In genomic region chr6:36169023-36170007, GRCh38 we compare ENCODE assay signal across 16 cellular contexts. TPM values are rescaled to one million over a fixed set of nuclear protein-coding genes. Genes with fewer than 3 reads are reported as not detected.
A peak's percentile ranks its signal among the peaks of the same experiment; 100 is the strongest.
DNase-seq lines count a peak whose midpoint lies in the region; ATAC-seq, FAIRE-seq and TF ChIP-seq lines count a peak whose summit lies in the region.
"Had no signal": no experiment of that assay in that cellular context is flagged by ENCODE, and none has a peak within 500 bp of the region (broad histone marks: within the 10 kb centered on the region; RNA-seq: fewer than 3 reads in every experiment).

No MANE protein-coding gene starts in this region.

- no peak overlapping the region for H3K4me2 ChIP-seq in Karpas-422 (ENCODE audit: low read depth, low read length, poor library complexity, severe bottlenecking)
- H3K4me2 ChIP-seq: smooth muscle cell had no signal

- H2AFZ ChIP-seq in Karpas-422 (ENCODE audit: low read length) = no peak overlapping the region

- intact Hi-C loops in activated B cell treated with CpG ODN at 0.5 μM for 24 hours (cut with micrococcal nuclease) = no loop called here
- intact Hi-C loops in natural killer cell (cut with micrococcal nuclease) = no loop called here
- intact Hi-C loops in cardiac septum (cut with DNase I) = no loop called here

- no peak overlapping the region for H3K27ac ChIP-seq in Karpas-422 (ENCODE audit: low read length)
- H3K27ac ChIP-seq: C4-2B, RWPE1 had no signal

- H3K4me1 Mint-ChIP-seq in activated B cell treated with CpG ODN at 0.5 μM for 24 hours (peaks cover 18% of the 10 kb centered on the region), natural killer cell (peaks cover 25 to 29% of the 10 kb centered on the region in 2 donors)
- H3K4me1 Mint-ChIP-seq: WTC11 had no signal

- H3K27me3 Mint-ChIP-seq in activated B cell treated with CpG ODN at 0.5 μM for 24 hours (no peaks in the 10 kb centered on the region), natural killer cell (ENCODE audit: low read depth in 2 of 2) (no peaks in the 10 kb centered on the region)

- H3K36me3 ChIP-seq in GM06990 (ENCODE audit: control insufficient read depth, insufficient read depth, low read length) = no peaks in the 10 kb centered on the region
- no peaks in the 10 kb centered on the region for H3K36me3 ChIP-seq in Karpas-422 (ENCODE audit: insufficient read depth, low read length)

- DNase-seq in GM06990 (ENCODE audit: extremely low read depth, insufficient read length) = peak; percentile 21
- no peak for DNase-seq in GM18507 (ENCODE audit: extremely low spot score, insufficient read length, low read depth)
- no peak for DNase-seq in activated B cell treated with CpG ODN at 0.5 μM for 24 hours
- no peak for DNase-seq in natural killer cell
- no peak for DNase-seq in cardiac septum (ENCODE audit: low spot score)
- DNase-seq in Karpas-422 = no peak
- no peak for DNase-seq in NCI-H1930 (lab: John Stamatoyannopoulos, UW)
- DNase-seq: hypothalamus, left cardiac atrium, mucosa of descending colon, NCI-H2081 treated with DMSO at 0.1 percent for 48 hours, NCI-H748 treated with DMSO at 0.1 percent for 48 hours had no signal

- no peak overlapping the region for H3K4me3 ChIP-seq in GM06990 (replicated peaks; ENCODE audit: low read depth, low read length)
- no peak overlapping the region for H3K4me3 ChIP-seq in Karpas-422 (ENCODE audit: low read length)
- H3K4me3 ChIP-seq: mucosa of descending colon, smooth muscle cell had no signal

- H3K36me3 Mint-ChIP-seq in activated B cell treated with CpG ODN at 0.5 μM for 24 hours (ENCODE audit: low read depth) (no peaks in the 10 kb centered on the region), natural killer cell (no peaks in the 10 kb centered on the region)
- H3K36me3 Mint-ChIP-seq: WTC11 had no signal

- POLR2A ChIA-PET in activated B cell treated with CpG ODN at 0.5 μM for 24 hours (lab: Charles Lee) = no interaction called here

- no peaks in the 10 kb centered on the region for H3K79me2 ChIP-seq in Karpas-422 (ENCODE audit: low read length)

- H3K9me3 Mint-ChIP-seq in activated B cell treated with CpG ODN at 0.5 μM for 24 hours = no peaks in the 10 kb centered on the region
- peaks cover 0 to 2% of the 10 kb centered on the region in 2 donors for H3K9me3 Mint-ChIP-seq in natural killer cell

- H3K9me3 ChIP-seq in Karpas-422 (ENCODE audit: low read length) = no peaks in the 10 kb centered on the region
- H3K9me3 ChIP-seq: mucosa of descending colon had no signal

- no peaks in the 10 kb centered on the region for H3K4me1 ChIP-seq in Karpas-422 (ENCODE audit: low read length)

- peak overlapping the region; percentile 4 for H3K27ac Mint-ChIP-seq in activated B cell treated with CpG ODN at 0.5 μM for 24 hours
- H3K27ac Mint-ChIP-seq in natural killer cell = peak overlapping the region; percentile 80 to 93
- H3K27ac Mint-ChIP-seq: WTC11 had no signal

- H4K20me1 ChIP-seq in Karpas-422 (ENCODE audit: insufficient read depth, low read depth, low read length) = no peaks in the 10 kb centered on the region

- no peak overlapping the region for H3K9ac ChIP-seq in Karpas-422 (ENCODE audit: low read length)

- H3K27me3 ChIP-seq in GM06990 (replicated peaks; ENCODE audit: control insufficient read depth, insufficient read depth, low read length) = no peaks in the 10 kb centered on the region
- H3K27me3 ChIP-seq in Karpas-422 (ENCODE audit: low read length) = no peaks in the 10 kb centered on the region

- FAIRE-seq in GM18507 (lab: Jason Lieb, UNC) = peak; percentile 46

- no peak overlapping the region for H3K4me3 Mint-ChIP-seq in activated B cell treated with CpG ODN at 0.5 μM for 24 hours
- H3K4me3 Mint-ChIP-seq in natural killer cell = peak overlapping the region; percentile 28
- H3K4me3 Mint-ChIP-seq: WTC11 had no signal

- TF ChIP-seq CTCF in GM06990 (IDR thresholded peaks at IDR 0.05; ENCODE audit: insufficient read depth, low read length, poor library complexity, severe bottlenecking) (no peak), activated B cell treated with CpG ODN at 0.5 μM for 24 hours (IDR thresholded peaks at IDR 0.05) (no peak), natural killer cell (IDR thresholded peaks at IDR 0.05) (no peak)

- H3K9me2 ChIP-seq in Karpas-422 (replicated peaks; ENCODE audit: insufficient read depth, low read length) = no peaks in the 10 kb centered on the region

- CTCF ChIA-PET in activated B cell treated with CpG ODN at 0.5 μM for 24 hours (lab: Charles Lee) = no interaction called here

- ATAC-seq in activated B cell treated with CpG ODN at 0.5 μM for 24 hours (ENCODE audit: low read depth) = no peak
- ATAC-seq in natural killer cell = peak; percentile 75 to 79 (median 79)
- ATAC-seq: left cardiac atrium, mucosa of descending colon, WTC11 had no signal

RNA-seq across cellular contexts. Expression of gene BRPF3, which starts 27.2 kb away (rescaled TPM):
- 29.2 and 36.5 TPM in 2 replicates for total RNA-seq in activated B cell treated with CpG ODN at 0.5 μM for 24 hours
- 10 to 100 TPM; 46.0 to 58.5 (median 57.4) TPM for total RNA-seq in natural killer cell
- 19.6 TPM for total RNA-seq in cardiac septum
- 10.3 and 16.2 TPM in 2 replicates for total RNA-seq in Karpas-422 (2014; rRNA removed; shearing (Covaris generic); ENCODE audit: low replicate concordance)

RNA-seq across cellular contexts. Expression of gene MAPK13, which starts 39.0 kb away (rescaled TPM):
- total RNA-seq in activated B cell treated with CpG ODN at 0.5 μM for 24 hours = 20.1 and 22.7 TPM in 2 replicates
- 10 to 100 TPM; 39.4 to 52.1 (median 49.9) TPM for total RNA-seq in natural killer cell
- total RNA-seq in cardiac septum = 1.6 TPM
- total RNA-seq in Karpas-422 (2014; rRNA removed; shearing (Covaris generic); ENCODE audit: low replicate concordance) = 1.6 and 2.1 TPM in 2 replicates
